In the genomic region with DNA sequence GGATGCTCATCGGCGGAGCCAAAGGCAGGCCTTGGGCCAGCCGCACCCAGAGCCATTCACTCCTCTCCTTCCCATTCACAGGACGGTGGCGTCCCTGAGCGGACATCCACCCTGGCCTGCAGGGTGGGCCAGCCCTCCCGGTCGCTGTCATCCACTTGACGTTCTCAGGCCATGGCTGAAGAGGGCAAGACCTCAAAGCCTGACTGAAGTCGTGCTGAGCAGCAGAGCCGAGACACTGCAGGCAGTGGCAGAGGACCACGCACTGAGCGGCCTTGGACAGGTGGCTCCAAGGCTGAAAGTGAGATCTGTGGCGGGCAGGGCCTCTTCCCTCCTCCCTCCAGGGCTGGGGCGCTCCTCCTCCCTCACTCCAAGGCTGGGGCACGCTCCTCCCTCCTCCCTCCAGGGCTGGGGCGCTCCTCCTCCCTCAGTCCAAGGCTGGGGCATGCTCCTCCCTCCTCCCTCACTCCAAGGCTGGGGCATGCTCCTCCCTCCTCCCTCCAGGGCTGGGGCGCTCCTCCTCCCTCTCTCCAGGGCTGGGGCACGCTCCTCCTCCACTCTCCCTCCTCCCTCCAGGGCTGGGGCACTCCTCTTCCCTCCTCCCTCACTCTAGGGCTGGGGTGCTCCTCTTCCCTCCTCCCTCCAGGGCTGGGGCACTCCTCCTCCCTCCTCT, we compare ENCODE assay signal across 22 cellular contexts.
"Had no signal": no experiment of that assay in that cellular context is flagged by ENCODE, and none has a peak within 500 bp of the region (broad histone marks: within the 10 kb centered on the region; RNA-seq: fewer than 3 reads in every experiment).

No MANE protein-coding gene starts in this region.

- ATAC-seq: activated CD8-positive, alpha-beta memory T cell treated with anti-CD3 and anti-CD28 coated beads, Interleukin-2, amount 10 ng/mL, durations not matched to agents 7 days and 5 days; activated CD8-positive, alpha-beta T cell treated with anti-CD3 and anti-CD28 coated beads for 36 hours; activated T-helper 17 cell treated with anti-CD3 and anti-CD28 coated beads, Interleukin-2, amount 50 U/mL, for 72 hours; naive thymus-derived CD8-positive, alpha-beta T cell had no signal

- H3K36me3 Mint-ChIP-seq: activated CD8-positive, alpha-beta memory T cell treated with anti-CD3 and anti-CD28 coated beads, Interleukin-2, amount 10 ng/mL, durations not matched to agents 7 days and 5 days had no signal

- H3K9me3 ChIP-seq: breast epithelium, left ventricle myocardium inferior, spleen, tibial artery had no signal

- H3K27me3 Mint-ChIP-seq: activated CD4-positive, alpha-beta T cell treated with anti-CD3 and anti-CD28 coated beads, Interleukin-2, amount 10 ng/mL, durations not matched to agents 7 days and 5 days; activated CD8-positive, alpha-beta memory T cell treated with anti-CD3 and anti-CD28 coated beads, Interleukin-2, amount 10 ng/mL, durations not matched to agents 7 days and 5 days; activated CD8-positive, alpha-beta T cell treated with anti-CD3 and anti-CD28 coated beads for 36 hours; activated naive CD8-positive, alpha-beta T cell treated with anti-CD3 and anti-CD28 coated beads for 36 hours; activated T-helper 17 cell treated with anti-CD3 and anti-CD28 coated beads, Interleukin-2, amount 50 U/mL, for 72 hours; central memory CD8-positive, alpha-beta T cell; naive thymus-derived CD8-positive, alpha-beta T cell; stimulated activated naive CD8-positive, alpha-beta T cell treated with anti-CD3 and anti-CD28 coated beads, Interleukin-15, Interleukin-2, amounts not matched to agents 100 ng/mL and 50 ng/mL, for 24 hours had no signal

- H3K9me3 Mint-ChIP-seq: activated CD4-positive, alpha-beta T cell treated with anti-CD3 and anti-CD28 coated beads, Interleukin-2, amount 10 ng/mL, durations not matched to agents 7 days and 5 days; activated CD8-positive, alpha-beta T cell treated with anti-CD3 and anti-CD28 coated beads for 36 hours; activated naive CD8-positive, alpha-beta T cell treated with anti-CD3 and anti-CD28 coated beads for 36 hours; activated T-helper 17 cell treated with anti-CD3 and anti-CD28 coated beads, Interleukin-2, amount 50 U/mL, for 72 hours; central memory CD8-positive, alpha-beta T cell; mesothelial cell of epicardium; naive thymus-derived CD8-positive, alpha-beta T cell; neural progenitor cell; stimulated activated naive CD8-positive, alpha-beta T cell treated with anti-CD3 and anti-CD28 coated beads, Interleukin-15, Interleukin-2, amounts not matched to agents 100 ng/mL and 50 ng/mL, for 24 hours had no signal

- H3K27ac Mint-ChIP-seq: activated CD4-positive, alpha-beta T cell treated with anti-CD3 and anti-CD28 coated beads, Interleukin-2, amount 10 ng/mL, durations not matched to agents 7 days and 5 days; activated CD8-positive, alpha-beta memory T cell treated with anti-CD3 and anti-CD28 coated beads, Interleukin-2, amount 10 ng/mL, durations not matched to agents 7 days and 5 days; activated CD8-positive, alpha-beta T cell treated with anti-CD3 and anti-CD28 coated beads for 36 hours; activated naive CD8-positive, alpha-beta T cell treated with anti-CD3 and anti-CD28 coated beads for 36 hours; activated T-helper 17 cell treated with anti-CD3 and anti-CD28 coated beads, Interleukin-2, amount 50 U/mL, for 72 hours; mesothelial cell of epicardium; neural progenitor cell; stimulated activated naive CD8-positive, alpha-beta T cell treated with anti-CD3 and anti-CD28 coated beads, Interleukin-15, Interleukin-2, amounts not matched to agents 100 ng/mL and 50 ng/mL, for 24 hours had no signal

- H3K27ac ChIP-seq: breast epithelium, left ventricle myocardium inferior, neural progenitor cell, spleen, tibial artery, VCaP had no signal

- H3K4me3 ChIP-seq: breast epithelium, left ventricle myocardium inferior, neural progenitor cell, spleen, tibial artery had no signal

- DNase-seq: activated CD4-positive, alpha-beta T cell treated with anti-CD3 and anti-CD28 coated beads, Interleukin-2, amount 10 ng/mL, durations not matched to agents 7 days and 5 days; activated CD4-positive, CD25-positive, alpha-beta regulatory T cell treated with anti-CD3 and anti-CD28 coated beads, Interleukin-2, amount 50 U/mL, for 72 hours; activated CD8-positive, alpha-beta memory T cell treated with anti-CD3 and anti-CD28 coated beads, Interleukin-2, amount 10 ng/mL, durations not matched to agents 7 days and 5 days; activated CD8-positive, alpha-beta T cell treated with anti-CD3 and anti-CD28 coated beads for 36 hours; activated naive CD8-positive, alpha-beta T cell treated with anti-CD3 and anti-CD28 coated beads for 36 hours; activated T-cell treated with anti-CD3 and anti-CD28 coated beads for 4 hours; amniotic stem cell; effector memory CD4-positive, alpha-beta T cell; glutamatergic neuron; hippocampal formation; left ventricle myocardium inferior; naive thymus-derived CD8-positive, alpha-beta T cell; spleen; stimulated activated CD4-positive, alpha-beta T cell treated with anti-CD3 and anti-CD28 coated beads, Interleukin-4, amount 100 ng/mL, for 24 hours; tibial artery had no signal

- H3K4me3 Mint-ChIP-seq: activated CD4-positive, alpha-beta T cell treated with anti-CD3 and anti-CD28 coated beads, Interleukin-2, amount 10 ng/mL, durations not matched to agents 7 days and 5 days; activated CD8-positive, alpha-beta memory T cell treated with anti-CD3 and anti-CD28 coated beads, Interleukin-2, amount 10 ng/mL, durations not matched to agents 7 days and 5 days; activated CD8-positive, alpha-beta T cell treated with anti-CD3 and anti-CD28 coated beads for 36 hours; activated naive CD8-positive, alpha-beta T cell treated with anti-CD3 and anti-CD28 coated beads for 36 hours; activated T-helper 17 cell treated with anti-CD3 and anti-CD28 coated beads, Interleukin-2, amount 50 U/mL, for 72 hours; central memory CD8-positive, alpha-beta T cell; mesothelial cell of epicardium; naive thymus-derived CD8-positive, alpha-beta T cell; stimulated activated naive CD8-positive, alpha-beta T cell treated with anti-CD3 and anti-CD28 coated beads, Interleukin-15, Interleukin-2, amounts not matched to agents 100 ng/mL and 50 ng/mL, for 24 hours had no signal

- H3K36me3 ChIP-seq: breast epithelium, neural progenitor cell had no signal

- H3K27me3 ChIP-seq: breast epithelium, spleen, tibial artery had no signal
